8 cellular contexts compared by ENCODE assay signal in the genomic region with DNA sequence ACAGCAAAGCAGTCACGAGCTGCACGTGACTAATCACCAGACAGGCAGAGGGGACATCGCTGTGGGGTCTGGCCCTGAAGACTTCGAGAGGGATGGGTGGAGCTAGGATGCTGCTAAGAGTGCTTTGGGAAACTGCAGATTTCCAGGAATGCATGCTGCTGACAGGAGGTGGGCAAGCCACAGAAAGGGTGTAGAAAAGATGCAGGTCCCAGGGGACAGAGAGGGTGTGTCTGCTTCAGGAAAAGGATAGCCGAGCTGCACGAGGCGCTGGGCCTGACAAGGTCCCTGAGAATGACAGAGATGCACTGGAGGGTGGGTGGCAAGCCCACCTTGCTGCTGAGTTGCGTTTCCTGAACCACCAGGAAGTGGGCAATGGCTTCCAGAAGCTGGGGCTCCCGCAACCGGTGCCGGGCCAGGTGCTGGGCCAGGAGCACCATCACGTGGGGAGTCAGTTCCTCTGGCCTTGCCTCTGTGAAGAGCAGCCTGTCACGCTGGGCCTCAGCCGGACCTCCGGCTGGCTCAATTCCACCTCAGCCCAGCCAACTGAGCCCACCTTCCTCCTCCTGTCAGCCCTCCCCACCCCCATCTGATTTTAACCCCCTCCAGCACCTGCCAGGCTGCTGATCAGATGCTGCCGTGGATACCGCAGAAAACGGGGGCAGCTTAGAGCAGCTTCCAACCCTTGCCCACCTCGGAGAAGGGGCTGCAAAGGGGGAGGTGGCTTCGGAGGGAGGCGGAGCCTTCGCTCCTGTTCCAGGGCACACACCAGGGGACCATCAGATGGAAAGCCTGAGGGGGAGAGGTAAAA. TPM values are rescaled to one million over a fixed set of nuclear protein-coding genes. Genes with fewer than 3 reads are reported as not detected.
DNase-seq lines count a peak whose midpoint lies in the region; TF ChIP-seq lines count a peak whose summit lies in the region.
"Had no signal": no experiment of that assay in that cellular context is flagged by ENCODE, and none has a peak within 500 bp of the region (broad histone marks: within the 10 kb centered on the region; RNA-seq: fewer than 3 reads in every experiment).

No MANE protein-coding gene starts in this region.

- H3K4me1 ChIP-seq in Loucy (ENCODE audit: insufficient read depth, low read length, poor library complexity, severe bottlenecking) (peaks cover 20% of the 10 kb centered on the region), ovary (ENCODE audit: insufficient read depth) (peaks cover 22% of the 10 kb centered on the region)

- H3K9ac ChIP-seq in Loucy (ENCODE audit: low read depth, low read length, poor library complexity, severe bottlenecking): peak overlapping the region; percentile 99

- H3K9me3 ChIP-seq in Loucy (ENCODE audit: insufficient read depth, low read depth, low read length): no peaks in the 10 kb centered on the region
- H3K9me3 ChIP-seq in ovary: no peaks in the 10 kb centered on the region

- H3K4me1 Mint-ChIP-seq in chondrocyte (ENCODE audit: low read depth): peaks cover 46% of the 10 kb centered on the region

- H3K4me3 ChIP-seq in Loucy (ENCODE audit: low read length, poor library complexity, severe bottlenecking): peak overlapping the region; percentile 100
- no peak overlapping the region for H3K4me3 ChIP-seq in ovary

- no peak for TF ChIP-seq CTCF in Loucy (conservative IDR thresholded peaks at IDR 0.05; ENCODE audit: low read length)
- TF ChIP-seq CTCF in chondrocyte (IDR thresholded peaks at IDR 0.05): no peak
- TF ChIP-seq CTCF in ovary (IDR thresholded peaks at IDR 0.05): no peak

- H3K27me3 ChIP-seq in Loucy (ENCODE audit: insufficient read depth, low read length, poor library complexity, severe bottlenecking) (no peaks in the 10 kb centered on the region), ovary (no peaks in the 10 kb centered on the region)

- no peak overlapping the region for H3K27ac ChIP-seq in ovary

- 29 to 34% (median 32%) methylated on average over 22 of the region's 22 CpGs for WGBS in ovary, 3 donors

- H3K4me2 ChIP-seq in Loucy (ENCODE audit: low read depth, low read length, poor library complexity, severe bottlenecking): peak overlapping the region; percentile 100

- H3K36me3 Mint-ChIP-seq in chondrocyte (ENCODE audit: low read depth): peaks cover 10% of the 10 kb centered on the region

- no peaks in the 10 kb centered on the region for H3K27me3 Mint-ChIP-seq in chondrocyte (ENCODE audit: low read depth)

- H2AFZ ChIP-seq in Loucy (ENCODE audit: low read length): no peak overlapping the region

- TF ChIP-seq POLR2A in ovary (IDR thresholded peaks at IDR 0.05): no peak

- no peak for TF ChIP-seq EP300 in ovary (IDR thresholded peaks at IDR 0.05)

- intact Hi-C loops in ovary (cut with DNase I): no loop called here

- H3K9me2 ChIP-seq in Loucy (replicated peaks; ENCODE audit: low read depth, low read length): no peaks in the 10 kb centered on the region

- DNase-seq in EL: peak; percentile 19
- no peak for DNase-seq in chondrocyte (ENCODE audit: low spot score)
- DNase-seq in ovary: peak in 4 of 5 donors; percentile 21 to 40 (median 28)
- DNase-seq in AML-193 (lab: John Stamatoyannopoulos, UW): no peak
- DNase-seq in NCI-H1436 treated with DMSO at 0.1 percent for 48 hours (lab: John Stamatoyannopoulos, UW): no peak
- no peak for DNase-seq in NCI-H345 (lab: John Stamatoyannopoulos, UW)
- DNase-seq: SIG-M5 had no signal

- H3K27ac Mint-ChIP-seq in chondrocyte (ENCODE audit: unreplicated experiment): peak overlapping the region; percentile 97

- H3K36me3 ChIP-seq in Loucy (ENCODE audit: insufficient read depth, low read length): peaks cover 30% of the 10 kb centered on the region; the same call in 1 of the 2 replicates
- no peaks in the 10 kb centered on the region for H3K36me3 ChIP-seq in ovary

- 0 out of 2 replicates have a peak, but pooled peaks cover 5% of the 10 kb centered on the region for H3F3A ChIP-seq in Loucy (ENCODE audit: low read depth)

- H3K9me3 Mint-ChIP-seq in chondrocyte (ENCODE audit: low read depth): no peaks in the 10 kb centered on the region

- H3K79me2 ChIP-seq in Loucy (ENCODE audit: insufficient read depth, low read length): peaks cover 40% of the 10 kb centered on the region

- H4K20me1 ChIP-seq in Loucy (ENCODE audit: insufficient read depth, low read length, poor library complexity, severe bottlenecking): peaks cover 14% of the 10 kb centered on the region

- peak overlapping the region; percentile 87 for H3K4me3 Mint-ChIP-seq in chondrocyte (ENCODE audit: unreplicated experiment)

RNA-seq across cellular contexts. Expression of a gene that starts 2.2 kb away (rescaled TPM):
- total RNA-seq in chondrocyte (83.8 to 146 TPM (median 94.0 TPM) in 3 replicates), ovary (10 to 100 TPM; 58.0 to 93.3 (median 75.8) TPM)
- 10 to 100 TPM in 1 of 2 donors, 1 to 10 TPM in 1; 5.4 to 95.2 TPM for polyA plus RNA-seq in ovary

RNA-seq across cellular contexts. Expression of a gene that starts 4.9 kb away (rescaled TPM):
- total RNA-seq in chondrocyte (31.2 to 43.2 TPM (median 33.2 TPM) in 3 replicates), ovary (10 to 100 TPM; 19.0 to 40.3 (median 33.8) TPM)
- polyA plus RNA-seq in ovary: 10 to 100 TPM in 1 of 2 donors, 1 to 10 TPM in 1; 1.9 to 28.8 TPM

RNA-seq across cellular contexts. Expression of a gene that starts 7.8 kb away (rescaled TPM):
- total RNA-seq in chondrocyte: 77.8 to 116 TPM (median 91.4 TPM) in 3 replicates
- 100 to 1,000 TPM in 4 of 7 donors, 10 to 100 TPM in 3; 58.7 to 125 (median 101) TPM for total RNA-seq in ovary
- 10 to 100 TPM; 22.3 to 77.4 TPM for polyA plus RNA-seq in ovary

RNA-seq across cellular contexts. Expression of a gene that starts 19.0 kb away (rescaled TPM):
- 340 to 379 TPM (median 371 TPM) in 3 replicates for total RNA-seq in chondrocyte
- 100 to 1,000 TPM in 4 of 7 donors, 10 to 100 TPM in 3; 55.6 to 127 (median 108) TPM for total RNA-seq in ovary
- 10 to 100 TPM; 10.5 to 53.2 TPM for polyA plus RNA-seq in ovary

RNA-seq across cellular contexts. Expression of a gene that starts 20.7 kb away (rescaled TPM):
- total RNA-seq in chondrocyte: 23.9 to 25.4 TPM (median 24.0 TPM) in 3 replicates
- 1 to 10 TPM; 2.7 to 5.9 (median 4.1) TPM for total RNA-seq in ovary
- 1 to 10 TPM; 3.8 to 9.4 TPM for polyA plus RNA-seq in ovary

Comparison
In these comparisons a context has a peak if more than half of its experiments do, and no peak if none do; other contexts are left out.
1. DNase-seq: peak in EL (single experiment) and ovary (4 of 5); none in chondrocyte (single experiment), AML-193 (0 of 2), NCI-H1436 treated with DMSO at 0.1 percent for 48 hours (single experiment) and NCI-H345 (single experiment).